14 cellular contexts compared by ENCODE assay signal in genomic region chr7:56081626-56082340, GRCh38. TPM values are rescaled to one million over a fixed set of nuclear protein-coding genes. Genes with fewer than 3 reads are reported as not detected.
"Had no signal": no experiment of that assay in that cellular context is flagged by ENCODE, and none has a peak within 500 bp of the region (broad histone marks: within the 10 kb centered on the region; RNA-seq: fewer than 3 reads in every experiment).

No MANE protein-coding gene starts in this region.

- DNase-seq: activated CD4-positive, alpha-beta T cell treated with anti-CD3 and anti-CD28 coated beads, Interleukin-2, amount 10 ng/mL, durations not matched to agents 24 days and 14 days; activated CD4-positive, CD25-positive, alpha-beta regulatory T cell; activated CD8-positive, alpha-beta memory T cell treated with anti-CD3 and anti-CD28 coated beads, Interleukin-2, amount 50 U/mL, for 4 hours; activated CD8-positive, alpha-beta T cell treated with anti-CD3 and anti-CD28 coated beads, Interleukin-2, amount 10 ng/mL, durations not matched to agents 7 days and 5 days; colonic mucosa; effector CD4-positive, alpha-beta T cell; foreskin fibroblast; glutamatergic neuron; kidney glomerular epithelial cell; lower lobe of right lung; T-helper 2 cell had no signal

- H3K9me3 ChIP-seq: colonic mucosa, lower lobe of right lung had no signal

- H3K4me3 ChIP-seq: colonic mucosa, lower lobe of right lung had no signal

- H3K27ac ChIP-seq: colonic mucosa, lower lobe of right lung had no signal

- H3K27me3 ChIP-seq: colonic mucosa had no signal

- H3K4me1 ChIP-seq: colonic mucosa had no signal

- H3K36me3 ChIP-seq: colonic mucosa had no signal

- ATAC-seq: activated CD8-positive, alpha-beta T cell treated with anti-CD3 and anti-CD28 coated beads, Interleukin-2, amount 10 ng/mL, durations not matched to agents 7 days and 5 days; lower lobe of right lung; sciatic nerve; stimulated activated memory B cell treated with anti-CD40 and anti-IgM and Interleukin-4, amounts not matched to agents 10 μg/mL and 1 μg/mL and 100 μg/mL, for 72 hours had no signal

RNA-seq across cellular contexts. Expression of gene PHKG1, which starts 11.0 kb away (rescaled TPM):
- total RNA-seq: astrocyte had no signal

RNA-seq across cellular contexts. Expression of gene CHCHD2, which starts 24.5 kb away (rescaled TPM):
- total RNA-seq: astrocyte had no signal
